Comparison of ENCODE assay signal across 23 cellular contexts in genomic region chr1:155220566-155220965, GRCh38. TPM values are rescaled to one million over a fixed set of nuclear protein-coding genes. Genes with fewer than 3 reads are reported as not detected.
DNase-seq lines count a peak whose midpoint lies in the region; ATAC-seq and TF ChIP-seq lines count a peak whose summit lies in the region.
"Had no signal": no experiment of that assay in that cellular context is flagged by ENCODE, and none has a peak within 500 bp of the region (broad histone marks: within the 10 kb centered on the region; RNA-seq: fewer than 3 reads in every experiment).

No MANE protein-coding gene starts in this region.

- no peak for DNase-seq in activated naive CD8-positive, alpha-beta T cell treated with anti-CD3 and anti-CD28 coated beads, Interleukin-2, amount 10 ng/mL, durations not matched to agents 7 days and 5 days
- DNase-seq in activated naive CD8-positive, alpha-beta T cell treated with anti-CD3 and anti-CD28 coated beads for 36 hours: no peak
- DNase-seq in colonic mucosa: peak; percentile 73
- DNase-seq in NCI-H1105 treated with DMSO at 0.1 percent for 48 hours (lab: John Stamatoyannopoulos, UW): no peak
- DNase-seq in SIG-M5 treated with dmso at 0.1 percent for 504 hours (lab: John Stamatoyannopoulos, UW; ENCODE audit: unreplicated experiment): no peak
- DNase-seq in amygdala (lab: John Stamatoyannopoulos, UW): no peak
- DNase-seq: adrenal gland; CD4-positive, alpha-beta T cell; DMS79; MG63; NCI-H1436 treated with DMSO at 0.1 percent for 48 hours; NCI-H510A treated with DMSO at 0.1 percent for 48 hours; NK-92 treated with Interleukin-12 subunit alpha and Interleukin-12 subunit beta, amount 100 ng/mL, for 24 hours; T1000; uterus had no signal

- TF ChIP-seq CTCF in colonic mucosa (IDR thresholded peaks at IDR 0.05): no peak

- H3K4me3 Mint-ChIP-seq in activated naive CD8-positive, alpha-beta T cell treated with anti-CD3 and anti-CD28 coated beads, Interleukin-2, amount 10 ng/mL, durations not matched to agents 7 days and 5 days: no peak overlapping the region
- H3K4me3 Mint-ChIP-seq in activated naive CD8-positive, alpha-beta T cell treated with anti-CD3 and anti-CD28 coated beads for 36 hours: no peak overlapping the region
- H3K4me3 Mint-ChIP-seq: CD4-positive, alpha-beta T cell; mesothelial cell of epicardium; neural crest cell had no signal

- H3K4me1 ChIP-seq in colonic mucosa (no peaks in the 10 kb centered on the region), mesodermal cell (ENCODE audit: control insufficient read depth, insufficient read depth, low read length, poor library complexity, severe bottlenecking) (peaks cover 9% of the 10 kb centered on the region)
- H3K4me1 ChIP-seq: uterus had no signal

- H3K9me3 Mint-ChIP-seq in activated naive CD8-positive, alpha-beta T cell treated with anti-CD3 and anti-CD28 coated beads, Interleukin-2, amount 10 ng/mL, durations not matched to agents 7 days and 5 days: no peaks in the 10 kb centered on the region
- no peaks in the 10 kb centered on the region for H3K9me3 Mint-ChIP-seq in activated naive CD8-positive, alpha-beta T cell treated with anti-CD3 and anti-CD28 coated beads for 36 hours
- H3K9me3 Mint-ChIP-seq: CD4-positive, alpha-beta T cell; mesothelial cell of epicardium; neural crest cell had no signal

- ATAC-seq in activated naive CD8-positive, alpha-beta T cell treated with anti-CD3 and anti-CD28 coated beads, Interleukin-2, amount 10 ng/mL, durations not matched to agents 7 days and 5 days (ENCODE audit: low read depth): no peak
- ATAC-seq in HG03159 (IDR thresholded peaks at IDR 0.05; ENCODE audit: unreplicated experiment): no peak
- ATAC-seq: heart left ventricle, K562, left lobe of liver, sciatic nerve had no signal

- no peaks in the 10 kb centered on the region for H3K27me3 ChIP-seq in colonic mucosa
- H3K27me3 ChIP-seq: adrenal gland, heart left ventricle, MG63, uterus had no signal

- no peaks in the 10 kb centered on the region for H3K27me3 Mint-ChIP-seq in activated naive CD8-positive, alpha-beta T cell treated with anti-CD3 and anti-CD28 coated beads, Interleukin-2, amount 10 ng/mL, durations not matched to agents 7 days and 5 days
- H3K27me3 Mint-ChIP-seq in activated naive CD8-positive, alpha-beta T cell treated with anti-CD3 and anti-CD28 coated beads for 36 hours: no peaks in the 10 kb centered on the region
- H3K27me3 Mint-ChIP-seq: CD4-positive, alpha-beta T cell had no signal

- peaks cover 9% of the 10 kb centered on the region for H3K36me3 Mint-ChIP-seq in activated naive CD8-positive, alpha-beta T cell treated with anti-CD3 and anti-CD28 coated beads, Interleukin-2, amount 10 ng/mL, durations not matched to agents 7 days and 5 days
- peaks cover 5% of the 10 kb centered on the region for H3K36me3 Mint-ChIP-seq in activated naive CD8-positive, alpha-beta T cell treated with anti-CD3 and anti-CD28 coated beads for 36 hours
- H3K36me3 Mint-ChIP-seq: mesothelial cell of epicardium had no signal

- H3K27ac ChIP-seq in colonic mucosa: peak overlapping the region; percentile 80
- peak overlapping the region; percentile 6 for H3K27ac ChIP-seq in mesodermal cell (ENCODE audit: low read depth, low read length, severe bottlenecking)
- H3K27ac ChIP-seq: adrenal gland, uterus had no signal

- WGBS in mesodermal cell (ENCODE audit: insufficient coverage in 2 of 2), 2 experiments: 82 to 100% methylated on average over 5 to 7 of the region's 8 CpGs

- POLR2A ChIA-PET in activated naive CD8-positive, alpha-beta T cell treated with anti-CD3 and anti-CD28 coated beads, Interleukin-2, amount 10 ng/mL, durations not matched to agents 7 days and 5 days (lab: Charles Lee): no interaction called here

- H3K9me3 ChIP-seq in colonic mucosa: no peaks in the 10 kb centered on the region
- no peaks in the 10 kb centered on the region for H3K9me3 ChIP-seq in mesodermal cell (ENCODE audit: control insufficient read depth, low read length)
- H3K9me3 ChIP-seq: adrenal gland, heart left ventricle, MG63, uterus had no signal

- no peak overlapping the region for H3K9ac ChIP-seq in colonic mucosa (ENCODE audit: low read depth in 2 of 2, low read length in 2 of 2)

- H3K27ac Mint-ChIP-seq in activated naive CD8-positive, alpha-beta T cell treated with anti-CD3 and anti-CD28 coated beads, Interleukin-2, amount 10 ng/mL, durations not matched to agents 7 days and 5 days: peak overlapping the region; percentile 91
- H3K27ac Mint-ChIP-seq in activated naive CD8-positive, alpha-beta T cell treated with anti-CD3 and anti-CD28 coated beads for 36 hours: no peak overlapping the region

- H3K4me1 Mint-ChIP-seq in activated naive CD8-positive, alpha-beta T cell treated with anti-CD3 and anti-CD28 coated beads, Interleukin-2, amount 10 ng/mL, durations not matched to agents 7 days and 5 days: peaks cover 25% of the 10 kb centered on the region
- H3K4me1 Mint-ChIP-seq in activated naive CD8-positive, alpha-beta T cell treated with anti-CD3 and anti-CD28 coated beads for 36 hours: peaks cover 19% of the 10 kb centered on the region

- H3K4me3 ChIP-seq in colonic mucosa: no peak overlapping the region
- no peak overlapping the region for H3K4me3 ChIP-seq in mesodermal cell (ENCODE audit: extremely low read depth, insufficient read depth, low read length, poor library complexity, severe bottlenecking)
- H3K4me3 ChIP-seq: adrenal gland, heart left ventricle, K562, MG63, uterus had no signal

- H3K36me3 ChIP-seq in colonic mucosa (no peaks in the 10 kb centered on the region), mesodermal cell (ENCODE audit: control insufficient read depth, insufficient read depth, low read length) (peaks cover 6% of the 10 kb centered on the region)
- H3K36me3 ChIP-seq: adrenal gland, uterus had no signal

- intact Hi-C loops in colonic mucosa (cut with DNase I): no loop called here

RNA-seq across cellular contexts. Expression of gene MTX1, which starts 12.1 kb away (rescaled TPM):
- total RNA-seq in activated naive CD8-positive, alpha-beta T cell treated with anti-CD3 and anti-CD28 coated beads, Interleukin-2, amount 10 ng/mL, durations not matched to agents 7 days and 5 days: 10 to 100 TPM; 31.5 to 31.7 TPM
- total RNA-seq in activated naive CD8-positive, alpha-beta T cell treated with anti-CD3 and anti-CD28 coated beads for 36 hours: 10 to 100 TPM; 68.0 to 72.5 TPM
- 10 to 100 TPM; 37.5 to 55.8 TPM for total RNA-seq in colonic mucosa
- polyA plus RNA-seq in mesodermal cell (2013, experiment 1 of 2): 56.6 TPM
- polyA plus RNA-seq in mesodermal cell (2013, experiment 2 of 2): 41.7 TPM

RNA-seq across cellular contexts. Expression of gene THBS3, which starts 12.9 kb away (rescaled TPM):
- total RNA-seq in activated naive CD8-positive, alpha-beta T cell treated with anti-CD3 and anti-CD28 coated beads, Interleukin-2, amount 10 ng/mL, durations not matched to agents 7 days and 5 days: 10 to 100 TPM; 25.1 to 26.3 TPM
- 1 to 10 TPM; 7.4 to 9.3 TPM for total RNA-seq in activated naive CD8-positive, alpha-beta T cell treated with anti-CD3 and anti-CD28 coated beads for 36 hours
- 10 to 100 TPM; 12.2 to 16.0 TPM for total RNA-seq in colonic mucosa
- polyA plus RNA-seq in mesodermal cell (2013, experiment 1 of 2): 67.3 TPM
- 66.0 TPM for polyA plus RNA-seq in mesodermal cell (2013, experiment 2 of 2)

RNA-seq across cellular contexts. Expression of gene ENTREP3, which starts 34.7 kb away (rescaled TPM):
- total RNA-seq in activated naive CD8-positive, alpha-beta T cell treated with anti-CD3 and anti-CD28 coated beads, Interleukin-2, amount 10 ng/mL, durations not matched to agents 7 days and 5 days: 10 to 100 TPM; 26.0 to 29.4 TPM
- total RNA-seq in activated naive CD8-positive, alpha-beta T cell treated with anti-CD3 and anti-CD28 coated beads for 36 hours: 10 to 100 TPM; 46.6 to 49.7 TPM
- 10 to 100 TPM; 22.0 to 34.2 TPM for total RNA-seq in colonic mucosa
- polyA plus RNA-seq in mesodermal cell (2013, experiment 1 of 2): 62.6 TPM
- polyA plus RNA-seq in mesodermal cell (2013, experiment 2 of 2): 54.7 TPM

RNA-seq across cellular contexts. Expression of gene SCAMP3, which starts 41.6 kb away (rescaled TPM):
- 10 to 100 TPM; 81.7 to 84.2 TPM for total RNA-seq in activated naive CD8-positive, alpha-beta T cell treated with anti-CD3 and anti-CD28 coated beads, Interleukin-2, amount 10 ng/mL, durations not matched to agents 7 days and 5 days
- total RNA-seq in activated naive CD8-positive, alpha-beta T cell treated with anti-CD3 and anti-CD28 coated beads for 36 hours: 100 to 1,000 TPM; 108 to 117 TPM
- 10 to 100 TPM; 41.5 to 67.7 TPM for total RNA-seq in colonic mucosa
- 66.3 TPM for polyA plus RNA-seq in mesodermal cell (2013, experiment 1 of 2)
- polyA plus RNA-seq in mesodermal cell (2013, experiment 2 of 2): 54.7 TPM

RNA-seq across cellular contexts. Expression of gene TRIM46, which starts 46.9 kb away (rescaled TPM):
- 10 to 100 TPM; 12.4 to 13.4 TPM for total RNA-seq in activated naive CD8-positive, alpha-beta T cell treated with anti-CD3 and anti-CD28 coated beads, Interleukin-2, amount 10 ng/mL, durations not matched to agents 7 days and 5 days
- 1 to 10 TPM; 4.6 to 4.9 TPM for total RNA-seq in activated naive CD8-positive, alpha-beta T cell treated with anti-CD3 and anti-CD28 coated beads for 36 hours
- under 1 TPM; 0.10 to 0.19 TPM for total RNA-seq in colonic mucosa
- polyA plus RNA-seq in mesodermal cell (2013, experiment 1 of 2): 9.1 TPM
- polyA plus RNA-seq in mesodermal cell (2013, experiment 2 of 2): 6.5 TPM
